ENCODE assay signal across 1 cellular context in the genomic region with DNA sequence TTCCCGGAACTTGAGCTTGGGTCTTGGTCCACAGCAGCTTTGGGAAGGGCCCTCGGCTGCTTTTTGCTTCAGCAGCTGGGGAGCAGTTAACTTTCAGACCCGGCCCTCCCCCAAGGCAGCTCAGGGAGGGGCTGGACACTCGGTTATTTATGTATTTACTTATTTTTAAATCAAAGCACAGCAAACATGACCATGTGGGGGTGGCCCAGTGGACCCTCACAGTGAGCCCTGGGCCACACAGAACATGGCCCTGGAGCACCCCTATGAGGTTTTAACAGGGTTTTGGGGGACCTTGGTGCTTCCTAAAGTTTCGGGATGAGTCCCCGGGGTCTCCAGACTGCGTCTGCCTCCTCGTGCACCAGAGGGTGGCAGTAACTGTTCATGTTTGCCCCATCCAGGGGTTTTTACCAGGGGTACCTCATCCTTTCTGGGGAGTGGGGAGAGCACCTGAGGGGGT.
TF ChIP-seq lines count a peak whose summit lies in the region.

No MANE protein-coding gene starts in this region.

TF ChIP-seq in GM23338, 12 proteins besides CTCF, POLR2A, EP300 and RAD21 (continued from another document):
- TF ChIP-seq ZNF462 (CRISPR knock-in tag; IDR thresholded peaks at IDR 0.05) (no peak), POLR2AphosphoS5 (IDR thresholded peaks at IDR 0.05; ENCODE audit: low read depth) (no peak), ETS1 (IDR thresholded peaks at IDR 0.05) (no peak), NANOG (IDR thresholded peaks at IDR 0.05; ENCODE audit: borderline replicate concordance) (no peak)
